In genomic region chr3:48560648-48561018, GRCh38 we compare ENCODE assay signal across 10 cellular contexts. TPM values are rescaled to one million over a fixed set of nuclear protein-coding genes. Genes with fewer than 3 reads are reported as not detected.
DNase-seq lines count a peak whose midpoint lies in the region; ATAC-seq and TF ChIP-seq lines count a peak whose summit lies in the region.
"Had no signal": no experiment of that assay in that cellular context is flagged by ENCODE, and none has a peak within 500 bp of the region (broad histone marks: within the 10 kb centered on the region; RNA-seq: fewer than 3 reads in every experiment).

No MANE protein-coding gene starts in this region.

- H3K4me3 ChIP-seq in BLaER1 treated with 17β-estradiol and CSF1 and Interleukin-3, amounts not matched to agents 10 nM and 100 nM = peak overlapping the region; percentile 35 to 65 (median 52)
- H3K4me3 ChIP-seq in esophagus (ENCODE audit: low read depth in 1 of 2, low read length in 2 of 2) (no peak overlapping the region), ovary (peak overlapping the region; percentile 11)

- no peak for TF ChIP-seq EP300 in ovary (IDR thresholded peaks at IDR 0.05)

- peak overlapping the region; percentile 87 to 99 (median 97) for H3K4me2 ChIP-seq in BLaER1 treated with 17β-estradiol and CSF1 and Interleukin-3, amounts not matched to agents 10 nM and 100 nM

- ATAC-seq in HG02678 (IDR thresholded peaks at IDR 0.05; ENCODE audit: unreplicated experiment) (no peak), HG02759 (IDR thresholded peaks at IDR 0.05; ENCODE audit: unreplicated experiment) (no peak)
- ATAC-seq: T-cell had no signal

- H3K36me3 ChIP-seq in BLaER1 treated with 17β-estradiol and CSF1 and Interleukin-3, amounts not matched to agents 10 nM and 100 nM = no peaks in the 10 kb centered on the region
- H3K36me3 ChIP-seq in esophagus (ENCODE audit: control insufficient read depth in 2 of 2, insufficient read depth in 2 of 2, low read length in 1 of 2) (peaks cover 0 to 3% of the 10 kb centered on the region in 2 donors), ovary (no peaks in the 10 kb centered on the region)

- H3K27ac ChIP-seq in BLaER1 treated with 17β-estradiol and CSF1 and Interleukin-3, amounts not matched to agents 10 nM and 100 nM = peak overlapping the region; percentile 24 to 94 (median 84); a peak in 21 of 22 replicates
- H3K27ac ChIP-seq in esophagus (ENCODE audit: low read depth in 2 of 2, low read length in 1 of 2) = peak overlapping the region; percentile 8 to 18
- peak overlapping the region in 1 of 2 donors; percentile 18 for H3K27ac ChIP-seq in ovary

- H3K4me1 ChIP-seq in BLaER1 treated with 17β-estradiol and CSF1 and Interleukin-3, amounts not matched to agents 10 nM and 100 nM = peaks cover 85 to 95% (median 93%) of the 10 kb centered on the region in 10 experiments
- H3K4me1 ChIP-seq in esophagus (ENCODE audit: control insufficient read depth in 2 of 2, insufficient read depth in 2 of 2, low read length in 1 of 2) (peaks cover 0 to 3% of the 10 kb centered on the region in 2 donors), ovary (ENCODE audit: insufficient read depth) (peaks cover 10% of the 10 kb centered on the region)

- H4K20me1 ChIP-seq in BLaER1 treated with 17β-estradiol and CSF1 and Interleukin-3, amounts not matched to agents 10 nM and 100 nM = no peaks in the 10 kb centered on the region

- no peak for TF ChIP-seq POLR2A in ovary (IDR thresholded peaks at IDR 0.05)

- intact Hi-C loops in ovary (cut with DNase I) = no loop called here

- DNase-seq in NCI-H69 (lab: John Stamatoyannopoulos, UW) (peak; percentile 36), ovary (peak in 2 of 5 donors; percentile 48 to 51), NCI-H2107 treated with DMSO at 0.1 percent for 48 hours (lab: John Stamatoyannopoulos, UW; ENCODE audit: unreplicated experiment) (no peak), DMS53 treated with DMSO at 0.1 percent for 48 hours (lab: John Stamatoyannopoulos, UW; ENCODE audit: unreplicated experiment) (no peak)
- DNase-seq: activated naive CD4-positive, alpha-beta T cell treated with anti-CD3 and anti-CD28 coated beads for 36 hours had no signal

- peak overlapping the region; percentile 30 to 79 (median 67) for H3K9ac ChIP-seq in BLaER1 treated with 17β-estradiol and CSF1 and Interleukin-3, amounts not matched to agents 10 nM and 100 nM

- H3K9me3 ChIP-seq in BLaER1 treated with 17β-estradiol and CSF1 and Interleukin-3, amounts not matched to agents 10 nM and 100 nM (replicated peaks in 1 of 11) = no peaks in the 10 kb centered on the region
- no peaks in the 10 kb centered on the region for H3K9me3 ChIP-seq in esophagus (ENCODE audit: control insufficient read depth in 2 of 2, insufficient read depth in 1 of 2, low read depth in 1 of 2, low read length in 1 of 2)
- H3K9me3 ChIP-seq in ovary = no peaks in the 10 kb centered on the region

- no peaks in the 10 kb centered on the region for H3K27me3 ChIP-seq in BLaER1 treated with 17β-estradiol and CSF1 and Interleukin-3, amounts not matched to agents 10 nM and 100 nM
- H3K27me3 ChIP-seq in esophagus (ENCODE audit: control insufficient read depth in 1 of 2, insufficient read depth in 2 of 2, low read length in 2 of 2) (no peaks in the 10 kb centered on the region), ovary (no peaks in the 10 kb centered on the region)

- 33 to 37% methylated on average over 3 to 5 of the region's 5 CpGs for WGBS in esophagus, 2 donors
- 3 to 8% (median 5%) methylated on average over 4 to 5 of the region's 5 CpGs for WGBS in ovary, 3 donors

- no peak for TF ChIP-seq CTCF in ovary (IDR thresholded peaks at IDR 0.05)

RNA-seq across cellular contexts. Expression of gene UCN2, which starts 2.9 kb away (rescaled TPM):
- 1 to 10 TPM; 2.3 to 7.2 TPM for polyA plus RNA-seq in esophagus
- total RNA-seq in ovary = under 1 TPM in 3 of 7 donors, not detected in 4; 0.18 to 0.22 (median 0.20) TPM
- polyA plus RNA-seq in ovary = under 1 TPM in 1 of 2 donors, not detected in 1; 0.18 TPM
- total RNA-seq: activated naive CD4-positive, alpha-beta T cell treated with anti-CD3 and anti-CD28 coated beads for 36 hours had no signal

RNA-seq across cellular contexts. Expression of gene PFKFB4, which starts 4.0 kb away (rescaled TPM):
- 1 to 10 TPM; 3.8 to 9.2 TPM for polyA plus RNA-seq in esophagus
- total RNA-seq in ovary = 1 to 10 TPM; 3.3 to 8.0 (median 5.6) TPM
- 1 to 10 TPM; 2.3 to 6.3 TPM for polyA plus RNA-seq in ovary

RNA-seq across cellular contexts. Expression of gene COL7A1, which starts 34.5 kb away (rescaled TPM):
- polyA plus RNA-seq in esophagus = 100 to 1,000 TPM in 1 of 2 donors, 10 to 100 TPM in 1; 60.7 to 265 TPM
- 10 to 100 TPM in 1 of 7 donors, 1 to 10 TPM in 6; 5.1 to 13.1 (median 8.3) TPM for total RNA-seq in ovary
- polyA plus RNA-seq in ovary = 10 to 100 TPM in 1 of 2 donors, 1 to 10 TPM in 1; 1.1 to 18.4 TPM

RNA-seq across cellular contexts. Expression of gene UQCRC1, which starts 48.8 kb away (rescaled TPM):
- polyA plus RNA-seq in esophagus (100 to 1,000 TPM; 192 to 264 TPM), ovary (100 to 1,000 TPM; 118 to 141 TPM)
- total RNA-seq in ovary = 100 to 1,000 TPM; 102 to 153 (median 113) TPM

RNA-seq across cellular contexts. Expression of gene SHISA5, which starts 56.7 kb away (rescaled TPM):
- polyA plus RNA-seq in esophagus = 10 to 100 TPM; 54.0 to 94.9 TPM
- 100 to 1,000 TPM in 5 of 7 donors, 10 to 100 TPM in 2; 62.5 to 150 (median 138) TPM for total RNA-seq in ovary
- 100 to 1,000 TPM in 1 of 2 donors, 10 to 100 TPM in 1; 59.7 to 118 TPM for polyA plus RNA-seq in ovary

Comparison
In these comparisons a context has a peak if more than half of its experiments do, and no peak if none do; other contexts are left out.
1. H3K4me3 ChIP-seq: peak in BLaER1 treated with 17β-estradiol and CSF1 and Interleukin-3, amounts not matched to agents 10 nM and 100 nM (10 of 10) and ovary (single experiment); none in esophagus (0 of 2).